Comparison of ENCODE assay signal across 23 cellular contexts in genomic region chr9:89949116-89949515, GRCh38.
DNase-seq lines count a peak whose midpoint lies in the region; ATAC-seq, FAIRE-seq and TF ChIP-seq lines count a peak whose summit lies in the region.
"Had no signal": no experiment of that assay in that cellular context is flagged by ENCODE, and none has a peak within 500 bp of the region (broad histone marks: within the 10 kb centered on the region; RNA-seq: fewer than 3 reads in every experiment).

No MANE protein-coding gene starts in this region.

- H3K36me3 ChIP-seq in bronchial epithelial cell (ENCODE audit: control insufficient read depth, insufficient read depth, low read length) (no peaks in the 10 kb centered on the region), neuronal stem cell (replicated peaks in 1 of 2; ENCODE audit: control insufficient read depth in 2 of 2, insufficient read depth in 2 of 2, low read length in 2 of 2) (no peaks in the 10 kb centered on the region)
- H3K36me3 ChIP-seq: BE2C; BLaER1 treated with 17β-estradiol and CSF1 and Interleukin-3, amounts not matched to agents 10 nM and 100 nM; HAP-1 had no signal

- H2AFZ ChIP-seq in neuronal stem cell (ENCODE audit: low read length), result no peak overlapping the region

- peak overlapping the region; percentile 76 for H3K18ac ChIP-seq in neuronal stem cell (ENCODE audit: low read length)

- H3K4ac ChIP-seq in neuronal stem cell (ENCODE audit: low read length), result no peak overlapping the region

- H3K27me3 ChIP-seq in bronchial epithelial cell (ENCODE audit: control insufficient read depth, insufficient read depth, low read length) (no peaks in the 10 kb centered on the region), neuronal stem cell (ENCODE audit: control insufficient read depth in 3 of 3, insufficient read depth in 3 of 3, low read depth in 1 of 3, low read length in 3 of 3) (no peaks in the 10 kb centered on the region)
- H3K27me3 ChIP-seq: BE2C; BLaER1 treated with 17β-estradiol and CSF1 and Interleukin-3, amounts not matched to agents 10 nM and 100 nM had no signal

- no peak for DNase-seq in bronchial epithelial cell (ENCODE audit: low read depth)
- peak; percentile 73 for DNase-seq in left kidney (ENCODE audit: low read depth, low spot score)
- DNase-seq in neuronal stem cell (ENCODE audit: low spot score), result no peak
- DNase-seq in GM19239 (ENCODE audit: insufficient read length, low spot score), result no peak
- DNase-seq: 8988T; ACHN; AML-193; BE2C; CD4-positive, alpha-beta T cell; CD8-positive, alpha-beta memory T cell; DMS 273 treated with DMSO at 0.1 percent for 48 hours; DMS79; EL; GDM1; GOT3 had no signal

- H3K4me1 ChIP-seq in neuronal stem cell (ENCODE audit: control insufficient read depth in 2 of 2, insufficient read depth in 1 of 2, low read depth in 1 of 2, low read length in 2 of 2), result peaks cover 0 to 2% of the 10 kb centered on the region in 2 donors
- H3K4me1 ChIP-seq: A549, BE2C, HAP-1 had no signal

- no peak overlapping the region for H2BK12ac ChIP-seq in neuronal stem cell (ENCODE audit: low read length)

- H4K91ac ChIP-seq in neuronal stem cell (ENCODE audit: low read depth, low read length, poor library complexity), result no peak overlapping the region

- no peak overlapping the region for H4K8ac ChIP-seq in neuronal stem cell (ENCODE audit: low read depth, low read length)

- H2AK5ac ChIP-seq in neuronal stem cell (ENCODE audit: low read depth, low read length), result no peak overlapping the region

- no peaks in the 10 kb centered on the region for H3K79me1 ChIP-seq in neuronal stem cell (ENCODE audit: low read depth, low read length)

- H3K4me3 ChIP-seq in bronchial epithelial cell (ENCODE audit: low read depth, low read length), result no peak overlapping the region
- H3K4me3 ChIP-seq in neuronal stem cell (ENCODE audit: low read length in 2 of 2), result no peak overlapping the region
- H3K4me3 ChIP-seq: A549; BLaER1 treated with 17β-estradiol and CSF1 and Interleukin-3, amounts not matched to agents 10 nM and 100 nM; GM12878; HAP-1 had no signal

- H2BK120ac ChIP-seq in neuronal stem cell (ENCODE audit: low read depth, low read length), result no peak overlapping the region

- no peaks in the 10 kb centered on the region for H3K9me3 ChIP-seq in neuronal stem cell (replicated peaks in 1 of 2; ENCODE audit: control insufficient read depth in 2 of 2, insufficient read depth in 1 of 2, low read depth in 1 of 2, low read length in 2 of 2)
- H3K9me3 ChIP-seq: A549; BE2C; BLaER1 treated with 17β-estradiol and CSF1 and Interleukin-3, amounts not matched to agents 10 nM and 100 nM; HAP-1 had no signal

- no peak for TF ChIP-seq CTCF in bronchial epithelial cell (IDR thresholded peaks at IDR 0.05; ENCODE audit: insufficient read depth, low read length, severe bottlenecking)

- ATAC-seq in HG02938 (IDR thresholded peaks at IDR 0.05; ENCODE audit: unreplicated experiment) (no peak), GM19395 (IDR thresholded peaks at IDR 0.05; ENCODE audit: unreplicated experiment) (no peak)
- ATAC-seq: A549, GM12878 had no signal

- FAIRE-seq in bronchial epithelial cell (lab: Jason Lieb, UNC) (peak; percentile 28), GM19239 (lab: Jason Lieb, UNC) (no peak)
- FAIRE-seq: A549, D721Med, GM12878, H54 had no signal

- no peak overlapping the region for H3K23ac ChIP-seq in neuronal stem cell (ENCODE audit: low read depth, low read length, poor library complexity)

- H2BK5ac ChIP-seq in neuronal stem cell (ENCODE audit: low read length), result no peak overlapping the region

- no CpG with 5 or more reads among the region's 3 CpGs for WGBS in neuronal stem cell (ENCODE audit: extremely low coverage in 2 of 2, insufficient read length in 2 of 2, insufficient replicate concordance in 1 of 2), 2 donors

- H3K27ac ChIP-seq in neuronal stem cell (replicated peaks; ENCODE audit: low read length), result no peak overlapping the region
- H3K27ac ChIP-seq: A549; BLaER1 treated with 17β-estradiol and CSF1 and Interleukin-3, amounts not matched to agents 10 nM and 100 nM had no signal

- H3K14ac ChIP-seq in neuronal stem cell (ENCODE audit: low read length), result no peak overlapping the region

- H2BK15ac ChIP-seq in neuronal stem cell (ENCODE audit: low read length), result no peak overlapping the region

- no peak overlapping the region for H3K4me2 ChIP-seq in neuronal stem cell (ENCODE audit: insufficient read depth, low read length, poor library complexity, severe bottlenecking)
- H3K4me2 ChIP-seq: A549; BLaER1 treated with 17β-estradiol and CSF1 and Interleukin-3, amounts not matched to agents 10 nM and 100 nM had no signal

- H3K9ac ChIP-seq in neuronal stem cell (ENCODE audit: low read depth, low read length, poor library complexity), result no peak overlapping the region
- H3K9ac ChIP-seq: BLaER1 treated with 17β-estradiol and CSF1 and Interleukin-3, amounts not matched to agents 10 nM and 100 nM had no signal
